29 cellular contexts compared by ENCODE assay signal in genomic region chr6:39320370-39320984, GRCh38. TPM values are rescaled to one million over a fixed set of nuclear protein-coding genes. Genes with fewer than 3 reads are reported as not detected.
DNase-seq lines count a peak whose midpoint lies in the region; ATAC-seq and TF ChIP-seq lines count a peak whose summit lies in the region.
"Had no signal": no experiment of that assay in that cellular context is flagged by ENCODE, and none has a peak within 500 bp of the region (broad histone marks: within the 10 kb centered on the region; RNA-seq: fewer than 3 reads in every experiment).

No MANE protein-coding gene starts in this region.

- no peak for TF ChIP-seq POLR2A in right lobe of liver (IDR thresholded peaks at IDR 0.05)

- H3K4me1 ChIP-seq in liver (ENCODE audit: control insufficient read depth in 4 of 4, insufficient read depth in 4 of 4, low read length in 3 of 4) (no peaks in the 10 kb centered on the region), right lobe of liver (no peaks in the 10 kb centered on the region), colonic mucosa (no peaks in the 10 kb centered on the region)

- no peaks in the 10 kb centered on the region for H3K36me3 Mint-ChIP-seq in stimulated activated naive B cell treated with anti-CD40 and anti-IgM and Interleukin-4, amounts not matched to agents 10 μg/mL and 1 μg/mL and 100 μg/mL, for 72 hours
- H3K36me3 Mint-ChIP-seq: CD14-positive monocyte; CD8-positive, alpha-beta memory T cell had no signal

- H3K36me3 ChIP-seq in liver (ENCODE audit: control insufficient read depth in 4 of 4, insufficient read depth in 3 of 4, low read depth in 1 of 4, low read length in 3 of 4) (no peaks in the 10 kb centered on the region), right lobe of liver (no peaks in the 10 kb centered on the region), colonic mucosa (no peaks in the 10 kb centered on the region)

- WGBS in liver: 72% methylated on average over 10 of the region's 10 CpGs
- WGBS in right lobe of liver (ENCODE audit: insufficient coverage, low coverage, low lambda C conversion rate, missing lambda C conversion rate): no CpG with 5 or more reads among the region's 10 CpGs

- no peak overlapping the region for H3K9ac ChIP-seq in liver (ENCODE audit: low read depth in 1 of 2, low read length in 2 of 2)
- no peak overlapping the region for H3K9ac ChIP-seq in colonic mucosa (ENCODE audit: low read depth in 2 of 2, low read length in 2 of 2)

- no peak overlapping the region for H3K4me3 Mint-ChIP-seq in stimulated activated naive B cell treated with anti-CD40 and anti-IgM and Interleukin-4, amounts not matched to agents 10 μg/mL and 1 μg/mL and 100 μg/mL, for 72 hours
- H3K4me3 Mint-ChIP-seq: CD14-positive monocyte; CD8-positive, alpha-beta memory T cell had no signal

- H3K9me3 Mint-ChIP-seq in stimulated activated naive B cell treated with anti-CD40 and anti-IgM and Interleukin-4, amounts not matched to agents 10 μg/mL and 1 μg/mL and 100 μg/mL, for 72 hours: no peaks in the 10 kb centered on the region
- H3K9me3 Mint-ChIP-seq: CD8-positive, alpha-beta memory T cell had no signal

- H3K27me3 Mint-ChIP-seq in stimulated activated naive B cell treated with anti-CD40 and anti-IgM and Interleukin-4, amounts not matched to agents 10 μg/mL and 1 μg/mL and 100 μg/mL, for 72 hours: peaks cover 11 to 38% of the 10 kb centered on the region in 2 donors

- intact Hi-C loops in right lobe of liver (cut with DNase I) (no loop called here), colonic mucosa (cut with DNase I) (no loop called here)

- peaks cover 13 to 36% of the 10 kb centered on the region in 2 donors for H3K4me1 Mint-ChIP-seq in stimulated activated naive B cell treated with anti-CD40 and anti-IgM and Interleukin-4, amounts not matched to agents 10 μg/mL and 1 μg/mL and 100 μg/mL, for 72 hours
- H3K4me1 Mint-ChIP-seq: CD8-positive, alpha-beta memory T cell had no signal

- no peak for ATAC-seq in right lobe of liver
- ATAC-seq in stimulated activated naive B cell treated with anti-CD40 and anti-IgM and Interleukin-4, amounts not matched to agents 10 μg/mL and 1 μg/mL and 100 μg/mL, for 72 hours (replicated peaks): peak; percentile 43 to 57
- ATAC-seq: K562 had no signal

- no peak overlapping the region for H3K27ac Mint-ChIP-seq in stimulated activated naive B cell treated with anti-CD40 and anti-IgM and Interleukin-4, amounts not matched to agents 10 μg/mL and 1 μg/mL and 100 μg/mL, for 72 hours
- H3K27ac Mint-ChIP-seq: CD14-positive monocyte; CD8-positive, alpha-beta memory T cell had no signal

- DNase-seq in right lobe of liver (no peak), coronary artery (ENCODE audit: low spot score) (no peak), NCI-H524 treated with DMSO at 0.1 percent for 48 hours (lab: John Stamatoyannopoulos, UW) (no peak), OCI-M2 (lab: John Stamatoyannopoulos, UW; ENCODE audit: unreplicated experiment) (no peak), colonic mucosa (no peak)
- DNase-seq in stimulated activated naive B cell treated with anti-CD40 and anti-IgM and Interleukin-4, amounts not matched to agents 10 μg/mL and 1 μg/mL and 100 μg/mL, for 72 hours: no peak
- DNase-seq: Calu3; CD8-positive, alpha-beta memory T cell; DND-41; GOT3; HCEC 1CT; MV-4-11; NCI-H1105 treated with DMSO at 0.1 percent for 48 hours; NCI-H1930; NCI-H2107; NCI-H446; NCI-H526; NCI-H82; NK-92 treated with Interleukin-12 subunit alpha and Interleukin-12 subunit beta, amount 100 ng/mL, for 24 hours; PC-9; SHP77 had no signal

- H3K4me3 ChIP-seq in liver (ENCODE audit: low read depth in 1 of 3, low read length in 3 of 3): no peak overlapping the region
- H3K4me3 ChIP-seq in right lobe of liver: no peak overlapping the region
- H3K4me3 ChIP-seq in coronary artery: no peak overlapping the region
- no peak overlapping the region for H3K4me3 ChIP-seq in colonic mucosa
- H3K4me3 ChIP-seq: K562, PC-9 had no signal

- no peak for TF ChIP-seq CTCF in liver (IDR thresholded peaks at IDR 0.05; ENCODE audit: low read depth, low read length, missing input control)
- no peak for TF ChIP-seq CTCF in right lobe of liver (IDR thresholded peaks at IDR 0.05)
- TF ChIP-seq CTCF in coronary artery (IDR thresholded peaks at IDR 0.05): no peak
- no peak for TF ChIP-seq CTCF in colonic mucosa (IDR thresholded peaks at IDR 0.05)

- TF ChIP-seq RAD21 in liver (IDR thresholded peaks at IDR 0.05): no peak

- H3K27me3 ChIP-seq in liver (ENCODE audit: control insufficient read depth in 4 of 4, insufficient read depth in 4 of 4, low read length in 3 of 4) (peaks cover 0 to 2% (median 0%) of the 10 kb centered on the region in 4 donors), right lobe of liver (no peaks in the 10 kb centered on the region), colonic mucosa (no peaks in the 10 kb centered on the region)

- H3K27ac ChIP-seq in liver (ENCODE audit: low read depth in 1 of 2, low read length in 2 of 2) (peak overlapping the region in 1 of 2 donors; percentile 0), right lobe of liver (no peak overlapping the region), coronary artery (peak overlapping the region; percentile 70 to 73), colonic mucosa (no peak overlapping the region)
- H3K27ac ChIP-seq: PC-9 had no signal

- H3K9me3 ChIP-seq in liver (ENCODE audit: control insufficient read depth in 4 of 4, low read length in 3 of 4) (no peaks in the 10 kb centered on the region), right lobe of liver (no peaks in the 10 kb centered on the region), colonic mucosa (no peaks in the 10 kb centered on the region)

TF ChIP-seq in liver, 16 proteins besides CTCF, POLR2A, EP300 and RAD21:
- no peak for TF ChIP-seq JUND (IDR thresholded peaks at IDR 0.05)
- TF ChIP-seq NR2F2 (IDR thresholded peaks at IDR 0.05): peak; percentile 9
- no peak for TF ChIP-seq SP1 (IDR thresholded peaks at IDR 0.05)
- no peak for TF ChIP-seq FOXA2 (IDR thresholded peaks at IDR 0.05)

RNA-seq across cellular contexts. Expression of gene KCNK16, which starts 2.0 kb away (rescaled TPM):
- not detected for total RNA-seq in liver
- polyA plus RNA-seq in liver: not detected
- not detected for total RNA-seq in right lobe of liver
- total RNA-seq in colonic mucosa: not detected
- total RNA-seq: A673; Calu3; CD8-positive, alpha-beta memory T cell; K562; LHCN-M2; MCF 10A; PC-9; RPMI7951; SK-MEL-5 had no signal
- polyA plus RNA-seq: CD14-positive monocyte; CD8-positive, alpha-beta memory T cell; K562 had no signal

RNA-seq across cellular contexts. Expression of gene KCNK17, which starts 6.3 kb away (rescaled TPM):
- 1 to 10 TPM in 1 of 2 donors, under 1 TPM in 1; 0.19 to 1.9 TPM for total RNA-seq in liver
- polyA plus RNA-seq in liver: under 1 TPM; 0.36 to 0.63 TPM
- under 1 TPM in 5 of 6 experiments, not detected in 1; 0.31 to 0.77 (median 0.39) TPM for total RNA-seq in right lobe of liver
- not detected for total RNA-seq in colonic mucosa
- total RNA-seq: A673; Calu3; CD8-positive, alpha-beta memory T cell; K562; LHCN-M2; MCF 10A; PC-9; RPMI7951; SK-MEL-5 had no signal
- polyA plus RNA-seq: CD14-positive monocyte; CD8-positive, alpha-beta memory T cell; K562 had no signal

Comparison
In these comparisons a context has a peak if more than half of its experiments do, and no peak if none do; other contexts are left out.
1. H3K27ac ChIP-seq: peak in coronary artery (2 of 2); none in right lobe of liver (0 of 3) and colonic mucosa (single experiment).
2. ATAC-seq: peak in stimulated activated naive B cell treated with anti-CD40 and anti-IgM and Interleukin-4, amounts not matched to agents 10 μg/mL and 1 μg/mL and 100 μg/mL, for 72 hours (2 of 2); none in right lobe of liver (0 of 4).